6 cellular contexts compared by ENCODE assay signal in the genomic region with DNA sequence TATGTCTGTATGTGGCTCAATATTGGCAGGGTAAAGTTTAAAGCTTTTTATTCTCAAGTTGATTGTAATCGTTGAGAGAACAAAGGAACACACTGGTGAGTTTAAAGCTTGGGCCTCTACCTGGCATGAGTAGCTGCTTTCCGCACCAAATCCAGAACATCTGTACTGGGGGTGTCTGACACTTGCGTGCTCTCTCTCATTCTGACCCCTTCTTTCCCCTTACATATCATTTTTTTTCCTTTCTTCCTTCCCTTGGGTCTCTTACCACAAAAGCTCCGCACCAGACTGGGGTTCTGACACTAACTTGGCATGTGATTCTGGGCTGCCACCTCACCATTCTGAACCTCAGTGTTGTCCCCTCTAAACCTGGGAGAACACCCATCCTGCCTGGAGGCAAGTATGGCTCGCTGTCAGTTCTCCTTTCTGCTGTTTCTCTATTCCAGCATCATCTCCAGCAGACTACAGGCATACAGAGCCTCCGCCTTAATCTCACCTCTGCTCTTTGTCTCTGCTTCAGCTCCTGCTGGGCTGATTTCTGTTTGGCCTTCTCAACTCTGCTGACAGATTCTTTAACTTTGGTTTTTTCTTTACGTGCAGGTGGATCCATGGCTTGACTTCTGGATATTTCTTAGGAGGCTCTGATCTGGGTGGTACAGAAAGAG. TPM values are rescaled to one million over a fixed set of nuclear protein-coding genes. Genes with fewer than 3 reads are reported as not detected.
A peak's percentile ranks its signal among the peaks of the same experiment; 100 is the strongest.
DNase-seq lines count a peak whose midpoint lies in the region; ATAC-seq and TF ChIP-seq lines count a peak whose summit lies in the region.

No MANE protein-coding gene starts in this region.

- TF ChIP-seq CTCF in RWPE2 (IDR thresholded peaks at IDR 0.05; ENCODE audit: poor library complexity, severe bottlenecking): no peak
- no peak for TF ChIP-seq CTCF in fibroblast of the aortic adventitia (IDR thresholded peaks at IDR 0.05; ENCODE audit: insufficient read depth, low read length)

- H3K9me3 ChIP-seq in RWPE2 (ENCODE audit: severe bottlenecking): no peaks in the 10 kb centered on the region

- peaks cover 11% of the 10 kb centered on the region for H3K4me1 ChIP-seq in RWPE2 (ENCODE audit: insufficient read depth, poor library complexity, severe bottlenecking)

- peak; percentile 14 for ATAC-seq in GM21526 (IDR thresholded peaks at IDR 0.05; ENCODE audit: low FRiP score, unreplicated experiment)
- peak; percentile 20 for ATAC-seq in RWPE2 (ENCODE audit: low read depth)
- ATAC-seq in GM21737 (IDR thresholded peaks at IDR 0.05; ENCODE audit: unreplicated experiment): no peak
- no peak for ATAC-seq in GM21529 (IDR thresholded peaks at IDR 0.05; ENCODE audit: unreplicated experiment)

- H3K4me3 ChIP-seq in RWPE2 (ENCODE audit: severe bottlenecking) (peak overlapping the region; percentile 91), fibroblast of the aortic adventitia (ENCODE audit: low read depth, low read length) (peak overlapping the region; percentile 83)

- H3K36me3 ChIP-seq in RWPE2 (ENCODE audit: low read depth): peaks cover 4% of the 10 kb centered on the region; the same call in 1 of the 2 replicates

- H3K27me3 ChIP-seq in RWPE2 (ENCODE audit: insufficient read depth, poor library complexity, severe bottlenecking): no peaks in the 10 kb centered on the region

- DNase-seq in RWPE2 (ENCODE audit: low spot score) (no peak), fibroblast of the aortic adventitia (ENCODE audit: low read depth) (peak; percentile 15), substantia nigra (lab: John Stamatoyannopoulos, UW) (no peak)

- H3K27ac ChIP-seq in RWPE2 (ENCODE audit: poor library complexity, severe bottlenecking) (peak overlapping the region; percentile 79), substantia nigra (ENCODE audit: low read depth, low read length, poor library complexity, severe bottlenecking) (peak overlapping the region; percentile 86)

RNA-seq across cellular contexts. Expression of gene ERMAP, which starts 0.9 kb away (rescaled TPM):
- total RNA-seq in fibroblast of the aortic adventitia (ENCODE audit: low replicate concordance): 9.3 and 16.3 TPM in 2 replicates

RNA-seq across cellular contexts. Expression of gene SVBP, which starts 1.1 kb away (rescaled TPM):
- total RNA-seq in fibroblast of the aortic adventitia (ENCODE audit: low replicate concordance): 18.9 and 32.1 TPM in 2 replicates

RNA-seq across cellular contexts. Expression of gene ZNF691, which starts 30.3 kb away (rescaled TPM):
- 7.2 and 7.4 TPM in 2 replicates for total RNA-seq in fibroblast of the aortic adventitia (ENCODE audit: low replicate concordance)

RNA-seq across cellular contexts. Expression of gene TMEM269, which starts 31.3 kb away (rescaled TPM):
- total RNA-seq in fibroblast of the aortic adventitia (ENCODE audit: low replicate concordance): 0.09 TPM in 1 of 2 replicates, not detected in the other

RNA-seq across cellular contexts. Expression of gene C1orf50, which starts 49.0 kb away (rescaled TPM):
- 4.2 and 5.4 TPM in 2 replicates for total RNA-seq in fibroblast of the aortic adventitia (ENCODE audit: low replicate concordance)

Comparison
In these comparisons a context has a peak if more than half of its experiments do, and no peak if none do; other contexts are left out.
1. ATAC-seq: peak in GM21526 (single experiment) and RWPE2 (single experiment); none in GM21737 (single experiment) and GM21529 (single experiment).